In the genomic region with DNA sequence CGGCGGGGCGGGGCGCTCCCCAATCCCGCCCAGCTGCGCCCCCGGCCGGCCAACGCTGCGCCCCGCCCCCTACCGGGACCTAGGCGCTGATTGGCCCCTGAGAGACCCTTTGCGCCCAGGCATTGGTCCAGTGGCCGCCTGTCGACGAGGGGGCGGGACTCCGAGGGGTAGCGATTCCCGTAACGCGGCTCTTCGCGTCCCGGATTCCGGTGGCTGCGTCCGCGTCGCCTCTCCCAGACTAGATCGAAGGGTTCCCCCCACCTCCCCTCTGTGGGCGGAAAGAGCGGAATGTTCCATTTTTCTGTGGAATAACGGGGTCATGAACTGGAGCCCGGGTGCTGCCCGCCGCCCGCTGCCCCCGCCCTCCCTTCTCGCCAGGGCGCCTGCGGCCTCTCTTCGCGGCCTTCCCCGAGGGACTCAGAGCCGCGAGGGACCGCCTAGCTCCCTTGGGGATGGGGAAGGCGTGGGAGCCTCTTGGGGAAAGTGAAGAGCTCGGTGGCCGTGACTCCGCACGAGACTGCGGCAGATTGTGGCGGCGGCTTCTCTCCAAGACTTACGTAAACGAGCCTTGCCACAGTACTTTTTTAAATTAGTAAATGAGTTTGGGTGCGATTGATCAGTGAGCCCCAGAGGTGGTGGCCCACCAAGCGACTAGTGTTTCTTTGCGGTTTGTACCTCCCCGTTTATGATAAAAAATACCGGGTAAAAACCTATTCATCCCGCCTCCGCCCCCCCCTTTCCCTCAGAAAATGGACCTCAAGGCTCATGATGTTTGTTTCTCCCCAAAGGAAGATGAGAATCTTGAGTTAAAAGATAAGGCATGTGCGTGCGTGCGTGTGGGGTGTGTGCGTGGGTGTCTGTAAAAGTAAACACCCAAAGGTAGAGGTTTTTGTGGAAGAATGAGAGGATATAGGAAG, we compare ENCODE assay signal across 8 cellular contexts. TPM values are rescaled to one million over a fixed set of nuclear protein-coding genes. Genes with fewer than 3 reads are reported as not detected.
DNase-seq lines count a peak whose midpoint lies in the region; ATAC-seq, FAIRE-seq and TF ChIP-seq lines count a peak whose summit lies in the region.

No MANE protein-coding gene starts in this region.

- H3K27me3 ChIP-seq in heart left ventricle (no peaks in the 10 kb centered on the region), upper lobe of left lung (no peaks in the 10 kb centered on the region)

- DNase-seq in GM12892 (ENCODE audit: insufficient read length) (peak; percentile 95), NCI-H1417 treated with DMSO at 0.1 percent for 48 hours (lab: John Stamatoyannopoulos, UW) (peak; percentile 60), SW 1271 (lab: John Stamatoyannopoulos, UW) (peak; percentile 94 to 99), heart left ventricle (peak; percentile 98 to 99 (median 99)), pons (ENCODE audit: low spot score) (peak; percentile 96), upper lobe of left lung (peak; percentile 96 to 99)

- TF ChIP-seq EP300 in upper lobe of left lung (IDR thresholded peaks at IDR 0.05) = peak; percentile 17 to 88 (median 78)

- intact Hi-C loops in heart left ventricle (cut with DNase I) = loop anchor here in 7 of 10 donors (1.0 to 10.0 kb wide), 10 partner anchors 47 to 1180 kb away; a partner anchor contains a TSS

- TF ChIP-seq CTCF in heart left ventricle (IDR thresholded peaks at IDR 0.05) (peak in 7 of 12 donors; percentile 16 to 59 (median 32)), upper lobe of left lung (IDR thresholded peaks at IDR 0.05) (peak in 3 of 6 experiments; percentile 31 to 55 (median 45))

- peak overlapping the region; percentile 55 to 95 (median 82) for H3K4me3 ChIP-seq in heart left ventricle
- peak overlapping the region; percentile 25 to 85 (median 70) for H3K4me3 ChIP-seq in upper lobe of left lung

- peaks cover 0 to 5% (median 0%) of the 10 kb centered on the region in 12 donors for H3K9me3 ChIP-seq in heart left ventricle
- H3K9me3 ChIP-seq in upper lobe of left lung = no peaks in the 10 kb centered on the region

- H3K4me1 ChIP-seq in heart left ventricle (peaks cover 3 to 41% (median 23%) of the 10 kb centered on the region in 12 donors), upper lobe of left lung (peaks cover 14 to 31% (median 27%) of the 10 kb centered on the region in 4 donors)

- H3K27ac ChIP-seq in adipose tissue (ENCODE audit: low read depth, low read length) (peak overlapping the region; percentile 80), heart left ventricle (peak overlapping the region; percentile 98 to 100 (median 99)), upper lobe of left lung (peak overlapping the region; percentile 97 to 100 (median 99))

- FAIRE-seq in GM12892 (lab: Jason Lieb, UNC) = peak; percentile 90

- ATAC-seq in HG02840 (IDR thresholded peaks at IDR 0.05; ENCODE audit: low FRiP score, unreplicated experiment) (peak; percentile 94), heart left ventricle (peak; percentile 98 to 99 (median 98)), upper lobe of left lung (ENCODE audit: low FRiP score in 2 of 2) (peak; percentile 98 to 99)

- no peaks in the 10 kb centered on the region for H3K36me3 ChIP-seq in heart left ventricle
- no peaks in the 10 kb centered on the region for H3K36me3 ChIP-seq in upper lobe of left lung

- WGBS in adipose tissue, 3 donors = 0 to 1% (median 0%) methylated on average over 64 to 70 of the region's 70 CpGs
- 0 to 1% (median 0%) methylated on average over 35 to 70 of the region's 70 CpGs for WGBS in heart left ventricle, 4 donors
- 0% methylated on average over 19 to 42 of the region's 70 CpGs for WGBS in upper lobe of left lung, 2 donors

- TF ChIP-seq POLR2A in GM12892 (IDR thresholded peaks at IDR 0.05; ENCODE audit: low read depth, low read length) = peak; percentile 35; the same call in 1 of the 2 replicates
- TF ChIP-seq POLR2A in heart left ventricle (IDR thresholded peaks at IDR 0.05) = peak in 1 of 2 donors; percentile 76
- TF ChIP-seq POLR2A in upper lobe of left lung (IDR thresholded peaks at IDR 0.05) = peak in 2 of 4 donors; percentile 86 to 91

RNA-seq across cellular contexts. Expression of a gene that starts 0.5 kb away (rescaled TPM):
- polyA plus RNA-seq in GM12892 (2012; ENCODE audit: missing spikeins) = 6.4 TPM
- polyA plus RNA-seq in adipose tissue = 10 to 100 TPM; 17.6 to 75.5 (median 61.9) TPM
- total RNA-seq in heart left ventricle = 100 to 1,000 TPM; 106 to 239 (median 160) TPM
- 10 to 100 TPM; 24.6 to 52.4 TPM for polyA plus RNA-seq in heart left ventricle
- total RNA-seq in upper lobe of left lung = 100 to 1,000 TPM; 177 to 383 (median 300) TPM

Comparison
In these comparisons a context has a peak if more than half of its experiments do, and no peak if none do; other contexts are left out.
1. Peak in every context shown above with its lines: DNase-seq, ATAC-seq, H3K4me3 ChIP-seq and H3K27ac ChIP-seq.